27 cellular contexts compared by ENCODE assay signal in the genomic region with DNA sequence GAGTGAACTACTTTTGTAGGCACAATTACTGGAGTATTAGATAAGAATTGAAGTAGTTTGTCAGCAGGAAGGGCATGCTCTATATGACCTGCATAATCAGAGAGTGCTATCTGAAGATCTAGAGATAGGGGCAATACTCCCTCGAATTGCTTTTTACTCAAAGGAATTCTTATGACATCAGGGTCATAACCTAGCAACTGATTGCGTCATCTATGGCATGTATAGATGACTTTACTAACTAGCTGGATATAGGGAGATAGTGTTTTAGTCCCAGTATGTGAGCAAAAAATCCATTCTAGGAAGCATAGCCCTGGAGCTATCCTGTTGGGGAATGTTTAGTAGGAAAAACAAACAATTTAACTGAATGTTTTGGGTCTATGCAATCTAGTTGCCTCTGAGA.
A peak's percentile ranks its signal among the peaks of the same experiment; 100 is the strongest.
DNase-seq lines count a peak whose midpoint lies in the region; ATAC-seq, FAIRE-seq and TF ChIP-seq lines count a peak whose summit lies in the region.
"Had no signal": no experiment of that assay in that cellular context is flagged by ENCODE, and none has a peak within 500 bp of the region (broad histone marks: within the 10 kb centered on the region; RNA-seq: fewer than 3 reads in every experiment).

No MANE protein-coding gene starts in this region.

- no peak for ATAC-seq in HepG2
- no peak for ATAC-seq in right lobe of liver
- ATAC-seq: A549 had no signal

- no peak for DNase-seq in HepG2 (ENCODE audit: low spot score)
- DNase-seq in right lobe of liver, result no peak
- no peak for DNase-seq in endodermal cell
- DNase-seq in substantia nigra (lab: John Stamatoyannopoulos, UW), result no peak
- DNase-seq in KBM-7, result no peak
- no peak for DNase-seq in T1000 (lab: John Stamatoyannopoulos, UW)
- DNase-seq: 8988T; ACHN; AML-193; BE2C; CD4-positive, alpha-beta T cell; CD8-positive, alpha-beta memory T cell; DMS 273 treated with DMSO at 0.1 percent for 48 hours; DMS79; EL; GF-D8; GOT3; HFFc6 had no signal

- in situ Hi-C loops in HepG2 (cut with HindIII; ENCODE audit: extremely low pct_ligation_motif_present, low pct_unique_long_range_greater_than_20kb), result no loop called here
- in situ Hi-C loops in KBM-7 (cut with MboI; ENCODE audit: low pct_unique_long_range_greater_than_20kb, low sequenced_read_pairs), result no loop called here

- H3K36me3 ChIP-seq in HepG2 (replicated peaks in 1 of 2; ENCODE audit: control insufficient read depth in 1 of 2, insufficient read depth in 2 of 2, low read length in 2 of 2) (no peaks in the 10 kb centered on the region), right lobe of liver (no peaks in the 10 kb centered on the region), endodermal cell (ENCODE audit: control insufficient read depth, insufficient read depth, low read length) (peaks cover 8% of the 10 kb centered on the region), skeletal muscle tissue (ENCODE audit: control insufficient read depth in 3 of 3, insufficient read depth in 3 of 3, low read length in 3 of 3) (peaks cover 2 to 6% (median 5%) of the 10 kb centered on the region in 3 donors)
- H3K36me3 ChIP-seq: BE2C, HAP-1 had no signal

- H3K9me3 ChIP-seq in HepG2 (ENCODE audit: low read length) (peaks cover 88% of the 10 kb centered on the region), right lobe of liver (peaks cover 0 to 54% (median 9%) of the 10 kb centered on the region in 4 donors), endodermal cell (ENCODE audit: control insufficient read depth, low read length) (peaks cover 84% of the 10 kb centered on the region), skeletal muscle tissue (ENCODE audit: control insufficient read depth in 3 of 3, low read length in 3 of 3) (peaks cover 17 to 56% (median 28%) of the 10 kb centered on the region in 3 donors)
- H3K9me3 ChIP-seq: BE2C had no signal

- no peak overlapping the region for H3K9ac ChIP-seq in HepG2 (ENCODE audit: insufficient read depth, low read depth, low read length)
- H3K9ac ChIP-seq in endodermal cell (ENCODE audit: extremely low read depth, low read length, poor library complexity, severe bottlenecking), result no peak overlapping the region
- H3K9ac ChIP-seq in skeletal muscle tissue (ENCODE audit: low read depth in 1 of 3, low read length in 3 of 3), result no peak overlapping the region
- H3K9ac ChIP-seq: BLaER1 treated with 17β-estradiol and CSF1 and Interleukin-3, amounts not matched to agents 10 nM and 100 nM had no signal

- TF ChIP-seq POLR2A in HepG2 (IDR thresholded peaks at IDR 0.05; ENCODE audit: insufficient read depth in 1 of 2, low read depth in 2 of 2, low read length in 2 of 2), result no peak
- TF ChIP-seq POLR2A in right lobe of liver (IDR thresholded peaks at IDR 0.05), result no peak

- TF ChIP-seq EP300 in HepG2 (IDR thresholded peaks at IDR 0.05; ENCODE audit: low read depth in 2 of 2, low read length in 2 of 2) (no peak), HepG2 (CRISPR knock-in tag; IDR thresholded peaks at IDR 0.05; ENCODE audit: borderline replicate concordance) (no peak)

- no peaks in the 10 kb centered on the region for H3K79me2 ChIP-seq in HepG2 (ENCODE audit: insufficient read depth, low read length)

- POLR2A ChIA-PET in HepG2 (lab: Yijun Ruan, JAX), result no interaction called here

- intact Hi-C loops in HepG2 (cut with micrococcal nuclease; ENCODE audit: unreplicated experiment), result no loop called here
- intact Hi-C loops in right lobe of liver (cut with DNase I), result no loop called here

- peaks cover 42% of the 10 kb centered on the region for H3K36me3 Mint-ChIP-seq in endodermal cell (ENCODE audit: low read depth)

- H3K4me1 ChIP-seq in HepG2 (ENCODE audit: insufficient read depth, low read length), result no peaks in the 10 kb centered on the region
- no peaks in the 10 kb centered on the region for H3K4me1 ChIP-seq in right lobe of liver
- no peaks in the 10 kb centered on the region for H3K4me1 ChIP-seq in endodermal cell (ENCODE audit: control insufficient read depth, insufficient read depth, low read length)
- no peaks in the 10 kb centered on the region for H3K4me1 ChIP-seq in skeletal muscle tissue (ENCODE audit: control insufficient read depth in 3 of 3, insufficient read depth in 3 of 3, low read length in 3 of 3)
- H3K4me1 ChIP-seq: A549; BE2C; BLaER1 treated with 17β-estradiol and CSF1 and Interleukin-3, amounts not matched to agents 10 nM and 100 nM; HAP-1 had no signal

- TF ChIP-seq RAD21 in HepG2 (CRISPR knock-in tag; IDR thresholded peaks at IDR 0.05), result no peak

- H4K20me1 ChIP-seq in HepG2 (ENCODE audit: insufficient read depth, low read length), result no peaks in the 10 kb centered on the region
- H4K20me1 ChIP-seq: BLaER1 treated with 17β-estradiol and CSF1 and Interleukin-3, amounts not matched to agents 10 nM and 100 nM had no signal

- no peaks in the 10 kb centered on the region for H3K27me3 Mint-ChIP-seq in endodermal cell (ENCODE audit: insufficient read depth)
- H3K27me3 Mint-ChIP-seq: CD4-positive, alpha-beta T cell; CD8-positive, alpha-beta memory T cell had no signal

- no peak overlapping the region for H3K27ac ChIP-seq in HepG2 (ENCODE audit: extremely low read length, insufficient read depth, low read length)
- H3K27ac ChIP-seq in right lobe of liver, result no peak overlapping the region
- no peak overlapping the region for H3K27ac ChIP-seq in endodermal cell (ENCODE audit: low read depth, low read length)
- no peak overlapping the region for H3K27ac ChIP-seq in skeletal muscle tissue (ENCODE audit: low read depth, low read length)
- H3K27ac ChIP-seq in substantia nigra (ENCODE audit: low read depth, low read length, poor library complexity, severe bottlenecking), result no peak overlapping the region
- H3K27ac ChIP-seq: A549; BLaER1 treated with 17β-estradiol and CSF1 and Interleukin-3, amounts not matched to agents 10 nM and 100 nM had no signal

- no peaks in the 10 kb centered on the region for H3K4me1 Mint-ChIP-seq in endodermal cell
- H3K4me1 Mint-ChIP-seq: CD14-positive monocyte; CD8-positive, alpha-beta memory T cell had no signal

- H3K27me3 ChIP-seq in HepG2 (ENCODE audit: control insufficient read depth in 1 of 2, insufficient read depth in 2 of 2, low read length in 2 of 2) (no peaks in the 10 kb centered on the region), right lobe of liver (no peaks in the 10 kb centered on the region), endodermal cell (ENCODE audit: control insufficient read depth, insufficient read depth, low read length, poor library complexity, severe bottlenecking) (no peaks in the 10 kb centered on the region), skeletal muscle tissue (ENCODE audit: control insufficient read depth in 3 of 3, insufficient read depth in 3 of 3, low read length in 3 of 3) (no peaks in the 10 kb centered on the region)
- H3K27me3 ChIP-seq: BE2C; BLaER1 treated with 17β-estradiol and CSF1 and Interleukin-3, amounts not matched to agents 10 nM and 100 nM had no signal

- 55% methylated on average over 2 of the region's 2 CpGs for WGBS in HepG2 (ENCODE audit: low lambda C conversion rate)
- 84% methylated on average over 2 of the region's 2 CpGs for WGBS in right lobe of liver (ENCODE audit: insufficient coverage, low coverage, low lambda C conversion rate, missing lambda C conversion rate)
- 85 to 94% methylated on average over 2 of the region's 2 CpGs for WGBS in endodermal cell (ENCODE audit: insufficient coverage in 1 of 2, insufficient read length in 1 of 2), 2 experiments

- BruUV-seq in HepG2 (replicated peaks; lab: Mats Ljungman, UMichigan), result no TSS peak

- no peak overlapping the region for H3K4me3 Mint-ChIP-seq in endodermal cell
- H3K4me3 Mint-ChIP-seq: CD14-positive monocyte; CD4-positive, alpha-beta T cell; CD8-positive, alpha-beta memory T cell; HFFc6 had no signal

- no peak overlapping the region for H2AFZ ChIP-seq in HepG2 (ENCODE audit: low read length)

- no peak for TF ChIP-seq CTCF in HepG2 (CRISPR knock-in tag; IDR thresholded peaks at IDR 0.05)
- TF ChIP-seq CTCF in right lobe of liver (IDR thresholded peaks at IDR 0.05), result no peak
- no peak for TF ChIP-seq CTCF in endodermal cell (conservative IDR thresholded peaks at IDR 0.05)

- no peak overlapping the region for H3K4me2 ChIP-seq in HepG2 (ENCODE audit: low read depth, low read length)
- H3K4me2 ChIP-seq: A549; BLaER1 treated with 17β-estradiol and CSF1 and Interleukin-3, amounts not matched to agents 10 nM and 100 nM had no signal

- H3K9me3 Mint-ChIP-seq in endodermal cell, result peaks cover 85% of the 10 kb centered on the region

- CTCF ChIA-PET in HepG2 (lab: Yijun Ruan, JAX; ENCODE audit: low intra/inter-chr PET ratio, low total read pairs), result no interaction called here

- no peak for FAIRE-seq in HepG2 (lab: Jason Lieb, UNC)
- FAIRE-seq: A549, D721Med, GM12891, GM18507, H54 had no signal

- H3K4me3 ChIP-seq in HepG2 (replicated peaks in 1 of 3; ENCODE audit: insufficient read depth in 1 of 3, low read depth in 2 of 3, low read length in 3 of 3) (no peak overlapping the region), right lobe of liver (no peak overlapping the region), endodermal cell (ENCODE audit: low read length) (peak overlapping the region; percentile 48), skeletal muscle tissue (ENCODE audit: low read length in 3 of 3) (peak overlapping the region in 2 of 3 donors; percentile 11 to 16)
- H3K4me3 ChIP-seq: A549, HAP-1 had no signal

- no peak overlapping the region for H3K27ac Mint-ChIP-seq in endodermal cell
- H3K27ac Mint-ChIP-seq: CD14-positive monocyte; CD4-positive, alpha-beta T cell; CD8-positive, alpha-beta memory T cell; HFFc6 had no signal

TF ChIP-seq in HepG2, 621 proteins besides CTCF, POLR2A, EP300 and RAD21:
- TF ChIP-seq CEBPB (IDR thresholded peaks at IDR 0.05; ENCODE audit: borderline replicate concordance, low read depth, low read length) (peak; percentile 78), ZNF781 (CRISPR knock-in tag; IDR thresholded peaks at IDR 0.05; ENCODE audit: borderline replicate concordance, not compliant biosample characterization) (no peak)

Comparison
In these comparisons a context has a peak if more than half of its experiments do, and no peak if none do; other contexts are left out.
1. H3K4me3 ChIP-seq: peak in endodermal cell (single experiment) and skeletal muscle tissue (2 of 3); none in HepG2 (0 of 3) and right lobe of liver (0 of 3).